10 cellular contexts compared by ENCODE assay signal in the genomic region with DNA sequence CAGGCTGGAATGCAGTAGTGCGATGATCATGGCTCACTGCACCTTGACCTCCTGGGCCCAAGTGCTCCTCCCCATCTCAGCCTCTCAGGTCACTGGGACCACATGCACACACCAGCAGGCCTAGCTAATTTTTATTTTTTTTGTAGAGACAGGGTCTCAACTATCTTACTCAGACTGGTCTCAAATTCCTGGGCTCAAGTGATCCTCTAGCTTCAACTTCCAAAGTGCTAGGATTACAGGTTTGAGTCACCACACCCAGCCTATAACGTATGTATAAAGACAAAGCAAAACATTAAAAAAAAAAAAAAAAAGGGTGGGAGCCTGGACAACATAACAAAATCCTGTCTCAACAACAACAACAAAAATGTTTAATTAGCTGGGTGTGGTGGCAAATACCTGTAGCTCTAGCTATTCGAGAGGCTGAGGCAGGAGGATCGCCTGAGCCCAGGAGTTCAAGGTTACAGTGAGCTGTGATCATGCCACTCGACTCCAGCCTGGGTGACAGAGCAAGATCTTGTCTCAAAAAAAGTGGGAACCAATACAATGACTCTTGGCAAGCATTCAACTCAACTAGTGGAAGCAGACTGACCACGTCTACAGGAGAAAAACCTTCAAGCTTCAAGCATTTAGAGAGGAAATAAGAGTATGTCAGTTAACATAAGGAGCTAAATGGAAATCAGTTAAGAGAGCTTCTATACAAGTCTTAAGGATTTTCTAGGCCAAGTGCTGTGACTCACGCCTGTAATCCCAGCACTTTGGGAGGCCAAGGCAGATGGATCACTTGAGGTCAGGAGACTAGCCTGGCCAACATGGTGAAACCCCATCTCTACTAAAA. TPM values are rescaled to one million over a fixed set of nuclear protein-coding genes. Genes with fewer than 3 reads are reported as not detected.
DNase-seq lines count a peak whose midpoint lies in the region; ATAC-seq lines count a peak whose summit lies in the region.
"Had no signal": no experiment of that assay in that cellular context is flagged by ENCODE, and none has a peak within 500 bp of the region (broad histone marks: within the 10 kb centered on the region; RNA-seq: fewer than 3 reads in every experiment).

No MANE protein-coding gene starts in this region.

- no peak for ATAC-seq in natural killer cell treated with Interleukin-12 subunit alpha and Interleukin-12 subunit beta and Interleukin-15 and Interleukin-18, amount 100 ng/mL, for 72 hours
- ATAC-seq in HG02763 (IDR thresholded peaks at IDR 0.05; ENCODE audit: unreplicated experiment) (no peak), HG02973 (IDR thresholded peaks at IDR 0.05; ENCODE audit: unreplicated experiment) (no peak)

- peaks cover 31 to 45% of the 10 kb centered on the region in 2 donors for H3K4me1 Mint-ChIP-seq in natural killer cell treated with Interleukin-12 subunit alpha and Interleukin-12 subunit beta and Interleukin-15 and Interleukin-18, amount 100 ng/mL, for 72 hours (ENCODE audit: low read depth in 2 of 2)

- peak overlapping the region in 1 of 2 donors; percentile 23 for H3K27ac Mint-ChIP-seq in natural killer cell treated with Interleukin-12 subunit alpha and Interleukin-12 subunit beta and Interleukin-15 and Interleukin-18, amount 100 ng/mL, for 72 hours

- H3K4me3 Mint-ChIP-seq in natural killer cell treated with Interleukin-12 subunit alpha and Interleukin-12 subunit beta and Interleukin-15 and Interleukin-18, amount 100 ng/mL, for 72 hours = peak overlapping the region; percentile 62

- DNase-seq in EH (ENCODE audit: low read depth) (peak; percentile 24), Karpas-422 (no peak), amniotic epithelial cell (ENCODE audit: low read depth) (peak; percentile 84), T-helper 9 cell (no peak), NCI-H226 (no peak)
- DNase-seq in natural killer cell treated with Interleukin-12 subunit alpha and Interleukin-12 subunit beta and Interleukin-15 and Interleukin-18, amount 100 ng/mL, for 72 hours (ENCODE audit: low spot score) = no peak
- DNase-seq: effector memory CD4-positive, alpha-beta T cell had no signal

- peaks cover 59% of the 10 kb centered on the region for H3K4me1 ChIP-seq in Karpas-422 (ENCODE audit: low read length)

- H3K36me3 ChIP-seq in Karpas-422 (ENCODE audit: insufficient read depth, low read length) = peaks cover 9% of the 10 kb centered on the region

- H2AFZ ChIP-seq in Karpas-422 (ENCODE audit: low read length) = no peak overlapping the region

- peaks cover 91% of the 10 kb centered on the region for H3K79me2 ChIP-seq in Karpas-422 (ENCODE audit: low read length)

- peak overlapping the region; percentile 99 for H3K4me2 ChIP-seq in Karpas-422 (ENCODE audit: low read depth, low read length, poor library complexity, severe bottlenecking)

- no peaks in the 10 kb centered on the region for H3K9me3 Mint-ChIP-seq in natural killer cell treated with Interleukin-12 subunit alpha and Interleukin-12 subunit beta and Interleukin-15 and Interleukin-18, amount 100 ng/mL, for 72 hours

- H3K4me3 ChIP-seq in Karpas-422 (ENCODE audit: low read length) = no peak overlapping the region
- H3K4me3 ChIP-seq: lung had no signal

- no peaks in the 10 kb centered on the region for H3K9me2 ChIP-seq in Karpas-422 (replicated peaks; ENCODE audit: insufficient read depth, low read length)

- no peak overlapping the region for H3K9ac ChIP-seq in Karpas-422 (ENCODE audit: low read length)

- no peaks in the 10 kb centered on the region for H3K27me3 Mint-ChIP-seq in natural killer cell treated with Interleukin-12 subunit alpha and Interleukin-12 subunit beta and Interleukin-15 and Interleukin-18, amount 100 ng/mL, for 72 hours

- H4K20me1 ChIP-seq in Karpas-422 (ENCODE audit: insufficient read depth, low read depth, low read length) = no peaks in the 10 kb centered on the region

- no peaks in the 10 kb centered on the region for H3K27me3 ChIP-seq in Karpas-422 (ENCODE audit: low read length)

- H3K9me3 ChIP-seq in Karpas-422 (ENCODE audit: low read length) = no peaks in the 10 kb centered on the region

- peaks cover 4% of the 10 kb centered on the region for H3K36me3 Mint-ChIP-seq in natural killer cell treated with Interleukin-12 subunit alpha and Interleukin-12 subunit beta and Interleukin-15 and Interleukin-18, amount 100 ng/mL, for 72 hours

- H3K27ac ChIP-seq in Karpas-422 (ENCODE audit: low read length) = no peak overlapping the region; the same call in 1 of the 2 replicates

RNA-seq across cellular contexts. Expression of a gene that starts 2.6 kb away (rescaled TPM):
- total RNA-seq in Karpas-422 (2014; rRNA removed; shearing (Covaris generic); ENCODE audit: low replicate concordance) = 44.2 and 79.0 TPM in 2 replicates
- total RNA-seq in natural killer cell treated with Interleukin-12 subunit alpha and Interleukin-12 subunit beta and Interleukin-15 and Interleukin-18, amount 100 ng/mL, for 72 hours = 100 to 1,000 TPM in 1 of 2 donors, 10 to 100 TPM in 1; 85.4 to 107 TPM

RNA-seq across cellular contexts. Expression of a gene that starts 16.2 kb away (rescaled TPM):
- 30.6 and 35.3 TPM in 2 replicates for total RNA-seq in Karpas-422 (2014; rRNA removed; shearing (Covaris generic); ENCODE audit: low replicate concordance)
- 10 to 100 TPM; 49.5 to 52.0 TPM for total RNA-seq in natural killer cell treated with Interleukin-12 subunit alpha and Interleukin-12 subunit beta and Interleukin-15 and Interleukin-18, amount 100 ng/mL, for 72 hours

RNA-seq across cellular contexts. Expression of a gene that starts 16.4 kb away (rescaled TPM):
- 77.4 and 116 TPM in 2 replicates for total RNA-seq in Karpas-422 (2014; rRNA removed; shearing (Covaris generic); ENCODE audit: low replicate concordance)
- total RNA-seq in natural killer cell treated with Interleukin-12 subunit alpha and Interleukin-12 subunit beta and Interleukin-15 and Interleukin-18, amount 100 ng/mL, for 72 hours = 100 to 1,000 TPM; 100 to 113 TPM

RNA-seq across cellular contexts. Expression of a gene that starts 26.6 kb away (rescaled TPM):
- 7.0 and 12.6 TPM in 2 replicates for total RNA-seq in Karpas-422 (2014; rRNA removed; shearing (Covaris generic); ENCODE audit: low replicate concordance)
- total RNA-seq in natural killer cell treated with Interleukin-12 subunit alpha and Interleukin-12 subunit beta and Interleukin-15 and Interleukin-18, amount 100 ng/mL, for 72 hours = 10 to 100 TPM; 21.8 to 23.6 TPM

RNA-seq across cellular contexts. Expression of a gene that starts 31.1 kb away (rescaled TPM):
- total RNA-seq in Karpas-422 (2014; rRNA removed; shearing (Covaris generic); ENCODE audit: low replicate concordance) = 103 and 126 TPM in 2 replicates
- total RNA-seq in natural killer cell treated with Interleukin-12 subunit alpha and Interleukin-12 subunit beta and Interleukin-15 and Interleukin-18, amount 100 ng/mL, for 72 hours = 10 to 100 TPM; 92.4 to 96.1 TPM

Comparison
In these comparisons a context has a peak if more than half of its experiments do, and no peak if none do; other contexts are left out.
1. DNase-seq: peak in EH (single experiment) and amniotic epithelial cell (single experiment); none in Karpas-422 (single experiment), natural killer cell treated with Interleukin-12 subunit alpha and Interleukin-12 subunit beta and Interleukin-15 and Interleukin-18, amount 100 ng/mL, for 72 hours (single experiment), T-helper 9 cell (single experiment) and NCI-H226 (single experiment).